1 cellular context compared by ENCODE assay signal in the genomic region with DNA sequence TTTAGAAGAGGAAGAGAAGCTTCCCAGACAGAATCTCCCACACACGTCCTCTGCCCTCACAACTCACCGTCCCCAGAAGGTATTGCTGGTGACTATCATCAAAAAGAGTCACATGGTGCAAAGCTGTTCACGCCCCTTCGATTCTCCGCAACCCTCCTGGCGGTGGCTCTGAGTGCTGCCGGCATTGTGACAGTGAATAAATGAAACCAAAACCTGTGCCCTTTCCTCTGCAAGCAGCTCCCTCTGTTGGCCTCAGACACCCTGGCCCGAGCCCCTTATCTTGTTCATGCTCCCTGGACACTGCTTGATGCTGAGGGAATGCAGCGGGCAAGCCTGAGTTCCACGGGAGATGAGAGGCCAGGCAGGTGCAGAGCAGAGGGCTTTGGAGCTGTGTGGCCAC.
TF ChIP-seq lines count a peak whose summit lies in the region.

No MANE protein-coding gene starts in this region.

TF ChIP-seq in WTC11, 78 proteins besides CTCF, POLR2A, EP300 and RAD21 (continued from another document):
- TF ChIP-seq ARID4B (CRISPR knock-in tag; IDR thresholded peaks at IDR 0.05; ENCODE audit: borderline replicate concordance): no peak
- no peak for TF ChIP-seq PREB (CRISPR knock-in tag; IDR thresholded peaks at IDR 0.05; ENCODE audit: borderline replicate concordance)
- no peak for TF ChIP-seq RORB (CRISPR knock-in tag; IDR thresholded peaks at IDR 0.05)
- no peak for TF ChIP-seq FOXP1 (CRISPR knock-in tag; IDR thresholded peaks at IDR 0.05; ENCODE audit: borderline replicate concordance)
- TF ChIP-seq SMAD4 (CRISPR knock-in tag; IDR thresholded peaks at IDR 0.05): no peak
